Comparison of ENCODE assay signal across 23 cellular contexts in genomic region chr1:213728593-213729536, GRCh38.
"Had no signal": no experiment of that assay in that cellular context is flagged by ENCODE, and none has a peak within 500 bp of the region (broad histone marks: within the 10 kb centered on the region; RNA-seq: fewer than 3 reads in every experiment).

No MANE protein-coding gene starts in this region.

- DNase-seq: IMR-90, Kasumi-1, MM.1S, NCI-H1092 treated with DMSO at 0.1 percent for 48 hours, NCI-H1436, NCI-H187, NCI-H2029, NCI-H2081 treated with DMSO at 0.1 percent for 48 hours, NCI-H2171, NCI-H345, NCI-H446 treated with DMSO at 0.1 percent for 48 hours, NCI-H524 treated with DMSO at 0.1 percent for 48 hours, NCI-H69, NCI-H774, Right ventricle myocardium superior, RPMI8226, SIG-M5 had no signal

- H3K36me3 ChIP-seq: SJSA1 had no signal

- H3K4me1 ChIP-seq: SJSA1 had no signal

- H3K9me3 ChIP-seq: SJSA1 had no signal

- H3K4me3 ChIP-seq: SJSA1, SK-N-MC had no signal

- FAIRE-seq: HTR-8/SVneo, RCC 7860 had no signal

- H3K27me3 ChIP-seq: SJSA1 had no signal

- H3K9ac ChIP-seq: KMS-11 had no signal

- H3K4me2 ChIP-seq: KMS-11 had no signal

- H3K27ac ChIP-seq: HL-60, KMS-11, SJSA1, SK-N-MC had no signal
